1 cellular context compared by ENCODE assay signal in the genomic region with DNA sequence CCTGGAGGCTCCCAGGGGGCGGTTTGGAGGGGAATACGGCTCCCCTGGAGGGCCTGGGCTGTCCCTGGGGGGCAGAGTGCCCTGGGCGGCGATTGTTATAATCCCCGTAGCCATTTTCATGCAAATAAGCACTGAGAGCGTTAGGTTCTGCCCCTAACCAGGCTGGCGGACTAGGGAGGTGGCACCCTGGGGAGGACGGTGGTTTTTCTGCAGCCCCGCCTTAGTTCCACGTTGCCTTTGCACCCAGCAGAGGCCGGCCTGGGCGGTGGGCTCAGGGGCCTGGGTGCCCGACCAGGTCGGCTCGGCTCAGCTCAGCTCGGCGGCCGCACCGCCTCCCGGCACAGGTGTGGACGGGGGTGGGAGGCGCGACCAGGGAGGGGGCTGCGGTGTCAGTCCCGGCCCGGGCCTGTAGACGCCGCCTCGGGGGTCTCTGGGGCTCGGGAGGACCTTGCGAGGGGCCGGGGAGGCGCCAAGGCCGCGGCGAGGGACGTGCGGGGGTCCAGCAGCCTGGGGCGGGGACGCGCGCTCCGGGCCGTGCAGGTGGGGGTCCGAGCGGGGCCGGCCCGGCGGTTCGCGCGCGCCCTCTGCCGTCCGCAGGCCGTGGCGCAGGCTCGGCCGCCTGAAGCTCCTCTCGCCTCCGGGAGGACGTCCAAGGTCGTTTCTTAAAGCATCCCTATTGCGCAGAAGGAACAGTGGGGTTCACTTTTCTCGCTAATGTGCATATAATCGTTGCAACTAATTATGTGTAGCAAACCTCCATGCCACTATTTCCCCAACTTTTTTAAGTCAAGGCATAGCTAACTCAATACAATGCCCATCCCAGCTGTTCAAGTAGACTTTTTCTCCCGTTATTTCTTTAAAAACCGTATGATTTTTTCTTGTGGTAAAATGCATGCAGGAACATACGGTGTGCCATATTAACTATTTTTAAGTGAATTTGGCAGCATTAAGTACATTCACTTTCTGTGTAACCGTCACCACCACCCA.
TF ChIP-seq lines count a peak whose summit lies in the region.

No MANE protein-coding gene starts in this region.

TF ChIP-seq in H1, 55 proteins besides CTCF, POLR2A, EP300 and RAD21:
- TF ChIP-seq FOSL1 (IDR thresholded peaks at IDR 0.05; ENCODE audit: insufficient read depth, low read depth, low read length) (no peak), SUZ12 (IDR thresholded peaks at IDR 0.05; ENCODE audit: low read length) (no peak; the same call in 1 of the 2 replicates), USF2 (IDR thresholded peaks at IDR 0.05; ENCODE audit: low read length) (no peak), GTF2F1 (IDR thresholded peaks at IDR 0.05; ENCODE audit: borderline replicate concordance, low read depth, low read length) (no peak), CEBPB (IDR thresholded peaks at IDR 0.05; ENCODE audit: low read depth, low read length) (no peak), BRCA1 (IDR thresholded peaks at IDR 0.05; ENCODE audit: low read depth, low read length) (no peak), SIN3A (conservative IDR thresholded peaks at IDR 0.05 in 1 of 2, IDR thresholded peaks at IDR 0.05 in 1 of 2; ENCODE audit: low read depth in 1 of 2, low read length in 2 of 2) (no peak), TBP (IDR thresholded peaks at IDR 0.05; ENCODE audit: low read depth, low read length) (no peak), MAFK (IDR thresholded peaks at IDR 0.05; ENCODE audit: low read depth, low read length) (no peak)
- TF ChIP-seq, protein P1, sequence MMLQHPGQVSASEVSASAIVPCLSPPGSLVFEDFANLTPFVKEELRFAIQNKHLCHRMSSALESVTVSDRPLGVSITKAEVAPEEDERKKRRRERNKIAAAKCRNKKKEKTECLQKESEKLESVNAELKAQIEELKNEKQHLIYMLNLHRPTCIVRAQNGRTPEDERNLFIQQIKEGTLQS (IDR thresholded peaks at IDR 0.05; ENCODE audit: insufficient read depth, low read depth, low read length) = no peak
